8 cellular contexts compared by ENCODE assay signal in genomic region chr3:51390600-51391074, GRCh38. TPM values are rescaled to one million over a fixed set of nuclear protein-coding genes. Genes with fewer than 3 reads are reported as not detected.
DNase-seq lines count a peak whose midpoint lies in the region; ATAC-seq, FAIRE-seq and TF ChIP-seq lines count a peak whose summit lies in the region.

No MANE protein-coding gene starts in this region.

- peaks cover 72% of the 10 kb centered on the region for H3K4me1 ChIP-seq in DOHH2 (ENCODE audit: control insufficient read depth, low read length)
- H3K4me1 ChIP-seq in naive thymus-derived CD4-positive, alpha-beta T cell (ENCODE audit: control insufficient read depth in 2 of 2, insufficient read depth in 2 of 2, low read length in 2 of 2): peaks cover 51 to 58% of the 10 kb centered on the region in 2 donors

- H3K9me3 ChIP-seq in DOHH2 (ENCODE audit: control insufficient read depth, insufficient read depth, low read length): no peaks in the 10 kb centered on the region
- no peaks in the 10 kb centered on the region for H3K9me3 ChIP-seq in naive thymus-derived CD4-positive, alpha-beta T cell (ENCODE audit: control insufficient read depth in 2 of 3, low read length in 3 of 3)

- H3K9me2 ChIP-seq in DOHH2 (replicated peaks; ENCODE audit: control insufficient read depth, low read length): no peaks in the 10 kb centered on the region

- peak overlapping the region; percentile 84 for H3K4me2 ChIP-seq in DOHH2 (ENCODE audit: low read length)

- intact Hi-C loops in naive thymus-derived CD4-positive, alpha-beta T cell (cut with micrococcal nuclease): loop anchor here (1.0 to 5.0 kb wide), 13 partner anchors 7 to 1025 kb away; partner anchors contain the start of genes DCAF1 (in 1 of the 2), DUSP7 (in 1 of the 2), HEMK1 (in 1 of the 2) and RAD54L2 (in 1 of the 2)

- peaks cover 6 to 41% (median 27%) of the 10 kb centered on the region in 5 donors for H3K36me3 Mint-ChIP-seq in naive thymus-derived CD4-positive, alpha-beta T cell

- TF ChIP-seq CTCF in DOHH2 (IDR thresholded peaks at IDR 0.05; ENCODE audit: low read depth, low read length, poor library complexity, severe bottlenecking) (peak; percentile 85), bronchial epithelial cell (IDR thresholded peaks at IDR 0.05; ENCODE audit: insufficient read depth, low read length, severe bottlenecking) (no peak)

- peaks cover 37% of the 10 kb centered on the region for H3F3A ChIP-seq in DOHH2 (ENCODE audit: control insufficient read depth, insufficient read depth)

- H3K27me3 ChIP-seq in DOHH2 (ENCODE audit: control insufficient read depth, low read length) (no peaks in the 10 kb centered on the region), bronchial epithelial cell (ENCODE audit: control insufficient read depth, insufficient read depth, low read length) (no peaks in the 10 kb centered on the region)
- H3K27me3 ChIP-seq in naive thymus-derived CD4-positive, alpha-beta T cell (ENCODE audit: control insufficient read depth in 2 of 2, insufficient read depth in 2 of 2, low read length in 2 of 2): no peaks in the 10 kb centered on the region

- H3K27me3 Mint-ChIP-seq in naive thymus-derived CD4-positive, alpha-beta T cell: no peaks in the 10 kb centered on the region

- FAIRE-seq in bronchial epithelial cell (lab: Jason Lieb, UNC): no peak

- H3K9me3 Mint-ChIP-seq in naive thymus-derived CD4-positive, alpha-beta T cell: peaks cover 0 to 10% (median 0%) of the 10 kb centered on the region in 11 donors

- H3K27ac ChIP-seq in DOHH2 (ENCODE audit: low read depth, low read length): peak overlapping the region; percentile 38
- peak overlapping the region; percentile 90 for H3K27ac ChIP-seq in naive thymus-derived CD4-positive, alpha-beta T cell (ENCODE audit: low read depth, low read length)

- peak; percentile 13 for ATAC-seq in HG03196 (IDR thresholded peaks at IDR 0.05; ENCODE audit: unreplicated experiment)
- ATAC-seq in naive thymus-derived CD4-positive, alpha-beta T cell: peak; percentile 0

- H3K4me1 Mint-ChIP-seq in naive thymus-derived CD4-positive, alpha-beta T cell: peaks cover 39 to 77% (median 69%) of the 10 kb centered on the region in 7 donors

- H3K4me3 ChIP-seq in DOHH2 (ENCODE audit: low read length) (peak overlapping the region; percentile 88), bronchial epithelial cell (ENCODE audit: low read depth, low read length) (peak overlapping the region; percentile 17)
- peak overlapping the region; percentile 52 for H3K4me3 ChIP-seq in naive thymus-derived CD4-positive, alpha-beta T cell (ENCODE audit: low read length)

- H3K4me3 Mint-ChIP-seq in naive thymus-derived CD4-positive, alpha-beta T cell: peak overlapping the region; percentile 68 to 83 (median 73)

- peaks cover 91% of the 10 kb centered on the region for H3K36me3 ChIP-seq in DOHH2 (ENCODE audit: control insufficient read depth, low read length)
- H3K36me3 ChIP-seq in bronchial epithelial cell (ENCODE audit: control insufficient read depth, insufficient read depth, low read length): peaks cover 25% of the 10 kb centered on the region
- peaks cover 7 to 53% (median 28%) of the 10 kb centered on the region in 3 experiments for H3K36me3 ChIP-seq in naive thymus-derived CD4-positive, alpha-beta T cell (ENCODE audit: control insufficient read depth in 2 of 3, insufficient read depth in 3 of 3, low read length in 3 of 3)

- peak overlapping the region; percentile 48 to 90 (median 84) for H3K27ac Mint-ChIP-seq in naive thymus-derived CD4-positive, alpha-beta T cell

- peaks cover 92% of the 10 kb centered on the region for H3K79me2 ChIP-seq in DOHH2 (ENCODE audit: control insufficient read depth, low read length)

- CTCF ChIA-PET in naive thymus-derived CD4-positive, alpha-beta T cell (lab: Charles Lee): interaction anchor here (0.6 to 1.9 kb wide), 7 partner anchors 11 to 779 kb away, joined by 3 to 13 read pairs (median 3); no protein-coding TSS in a partner anchor

- POLR2A ChIA-PET in naive thymus-derived CD4-positive, alpha-beta T cell (lab: Charles Lee): interaction anchor here (1.5 to 3.6 kb wide), 3 partner anchors 19 to 775 kb away, joined by 3 to 16 read pairs (median 10); partner anchors contain the start of genes DCAF1 and MAPKAPK3

- peaks cover 19% of the 10 kb centered on the region for H4K20me1 ChIP-seq in DOHH2 (ENCODE audit: control insufficient read depth, insufficient read depth, low read depth, low read length)

- DNase-seq in bronchial epithelial cell (ENCODE audit: low read depth): no peak
- no peak for DNase-seq in naive thymus-derived CD4-positive, alpha-beta T cell
- DNase-seq in SIG-M5 treated with dmso at 0.1 percent for 504 hours (lab: John Stamatoyannopoulos, UW; ENCODE audit: unreplicated experiment): no peak
- DNase-seq in occipital lobe (lab: John Stamatoyannopoulos, UW): no peak
- DNase-seq in NK-92 (lab: John Stamatoyannopoulos, UW; ENCODE audit: unreplicated experiment): no peak
- no peak for DNase-seq in AG08396 (ENCODE audit: low spot score)

RNA-seq across cellular contexts. Expression of gene RBM15B, which starts 0.4 kb away (rescaled TPM):
- total RNA-seq in bronchial epithelial cell (30.5 and 36.1 TPM in 2 replicates), occipital lobe (33.5 TPM)
- total RNA-seq in naive thymus-derived CD4-positive, alpha-beta T cell: 10 to 100 TPM; 29.9 to 40.6 (median 31.3) TPM
- polyA plus RNA-seq in naive thymus-derived CD4-positive, alpha-beta T cell: 10 to 100 TPM; 12.8 to 22.8 TPM

RNA-seq across cellular contexts. Expression of gene MANF, which starts 5.5 kb away (rescaled TPM):
- total RNA-seq in bronchial epithelial cell (248 and 315 TPM in 2 replicates), occipital lobe (22.3 TPM)
- total RNA-seq in naive thymus-derived CD4-positive, alpha-beta T cell: 100 to 1,000 TPM in 1 of 5 experiments, 10 to 100 TPM in 4; 28.2 to 182 (median 68.0) TPM
- 10 to 100 TPM; 40.9 to 48.4 TPM for polyA plus RNA-seq in naive thymus-derived CD4-positive, alpha-beta T cell

Comparison
In these comparisons a context has a peak if more than half of its experiments do, and no peak if none do; other contexts are left out.
1. H3K4me3 ChIP-seq: peak in every context shown above with its lines; median percentile 88 in DOHH2; 52 in naive thymus-derived CD4-positive, alpha-beta T cell; 17 in bronchial epithelial cell.